In the genomic region with DNA sequence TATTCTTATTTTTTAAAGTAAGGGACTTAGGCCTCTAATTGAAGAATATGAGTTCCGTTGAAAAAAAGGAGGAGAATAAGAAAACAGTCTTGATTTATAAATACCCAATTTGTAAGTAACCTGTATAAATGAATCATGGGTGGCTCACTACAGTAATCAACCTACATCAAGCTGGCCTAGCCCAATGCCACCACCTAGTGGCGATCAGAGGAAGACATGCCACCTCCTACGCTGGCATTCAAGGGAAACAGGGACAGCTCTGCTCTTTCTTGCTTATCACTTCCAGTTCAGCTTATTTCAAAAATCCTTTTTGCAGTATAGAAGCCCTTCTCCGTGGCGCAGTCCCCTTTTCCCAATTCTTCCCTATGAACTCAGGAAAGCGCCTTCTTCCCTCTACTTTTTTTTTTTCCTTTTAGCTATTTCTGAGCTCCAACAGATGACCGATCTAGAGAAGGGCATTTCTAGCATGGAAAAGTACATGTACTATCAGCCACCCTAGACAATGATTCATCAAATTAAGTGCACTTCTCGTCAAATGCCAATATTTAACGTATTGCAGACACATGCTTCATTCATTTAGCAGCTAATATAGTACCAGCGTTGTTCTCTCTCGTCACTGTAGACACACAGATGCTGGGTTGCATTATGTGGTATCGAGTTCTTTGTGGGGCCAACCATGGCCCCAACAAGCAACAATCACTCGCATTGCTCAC, we compare ENCODE assay signal across 1 cellular context.
TF ChIP-seq lines count a peak whose summit lies in the region.

No MANE protein-coding gene starts in this region.

TF ChIP-seq in HepG2, 621 proteins besides CTCF, POLR2A, EP300 and RAD21 (continued from another document):
- TF ChIP-seq, protein P1, sequence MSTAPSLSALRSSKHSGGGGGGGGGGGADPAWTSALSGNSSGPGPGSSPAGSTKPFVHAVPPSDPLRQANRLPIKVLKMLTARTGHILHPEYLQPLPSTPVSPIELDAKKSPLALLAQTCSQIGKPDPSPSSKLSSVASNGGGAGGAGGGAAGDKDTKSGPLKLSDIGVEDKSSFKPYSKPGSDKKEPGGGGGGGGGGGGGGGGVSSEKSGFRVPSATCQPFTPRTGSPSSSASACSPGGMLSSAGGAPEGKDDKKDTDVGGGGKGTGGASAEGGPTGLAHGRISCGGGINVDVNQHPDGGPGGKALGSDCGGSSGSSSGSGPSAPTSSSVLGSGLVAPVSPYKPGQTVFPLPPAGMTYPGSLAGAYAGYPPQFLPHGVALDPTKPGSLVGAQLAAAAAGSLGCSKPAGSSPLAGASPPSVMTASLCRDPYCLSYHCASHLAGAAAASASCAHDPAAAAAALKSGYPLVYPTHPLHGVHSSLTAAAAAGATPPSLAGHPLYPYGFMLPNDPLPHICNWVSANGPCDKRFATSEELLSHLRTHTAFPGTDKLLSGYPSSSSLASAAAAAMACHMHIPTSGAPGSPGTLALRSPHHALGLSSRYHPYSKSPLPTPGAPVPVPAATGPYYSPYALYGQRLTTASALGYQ (CRISPR knock-in tag; IDR thresholded peaks at IDR 0.05), result no peak
- TF ChIP-seq ELF3 (CRISPR knock-in tag; IDR thresholded peaks at IDR 0.05), result peak; percentile 26; the same call in 1 of the 2 replicates
- TF ChIP-seq, protein P2, sequence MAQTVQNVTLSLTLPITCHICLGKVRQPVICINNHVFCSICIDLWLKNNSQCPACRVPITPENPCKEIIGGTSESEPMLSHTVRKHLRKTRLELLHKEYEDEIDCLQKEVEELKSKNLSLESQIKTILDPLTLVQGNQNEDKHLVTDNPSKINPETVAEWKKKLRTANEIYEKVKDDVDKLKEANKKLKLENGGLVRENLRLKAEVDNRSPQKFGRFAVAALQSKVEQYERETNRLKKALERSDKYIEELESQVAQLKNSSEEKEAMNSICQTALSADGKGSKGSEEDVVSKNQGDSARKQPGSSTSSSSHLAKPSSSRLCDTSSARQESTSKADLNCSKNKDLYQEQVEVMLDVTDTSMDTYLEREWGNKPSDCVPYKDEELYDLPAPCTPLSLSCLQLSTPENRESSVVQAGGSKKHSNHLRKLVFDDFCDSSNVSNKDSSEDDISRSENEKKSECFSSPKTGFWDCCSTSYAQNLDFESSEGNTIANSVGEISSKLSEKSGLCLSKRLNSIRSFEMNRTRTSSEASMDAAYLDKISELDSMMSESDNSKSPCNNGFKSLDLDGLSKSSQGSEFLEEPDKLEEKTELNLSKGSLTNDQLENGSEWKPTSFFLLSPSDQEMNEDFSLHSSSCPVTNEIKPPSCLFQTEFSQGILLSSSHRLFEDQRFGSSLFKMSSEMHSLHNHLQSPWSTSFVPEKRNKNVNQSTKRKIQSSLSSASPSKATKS (CRISPR knock-in tag; IDR thresholded peaks at IDR 0.05), result no peak
- no peak for TF ChIP-seq CBX5 (CRISPR knock-in tag; IDR thresholded peaks at IDR 0.05; ENCODE audit: borderline replicate concordance)
- TF ChIP-seq RFX5 (IDR thresholded peaks at IDR 0.05; ENCODE audit: low read depth, low read length), result no peak
- no peak for TF ChIP-seq HNRNPH1 (optimal IDR thresholded peaks at IDR 0.05; ENCODE audit: low read depth, low read length)
- TF ChIP-seq ZSCAN22 (CRISPR knock-in tag; IDR thresholded peaks at IDR 0.05), result no peak
- TF ChIP-seq ZSCAN12 (CRISPR knock-in tag; IDR thresholded peaks at IDR 0.05), result no peak
- TF ChIP-seq ZNF256 (CRISPR knock-in tag; conservative IDR thresholded peaks at IDR 0.05), result no peak
- peak; percentile 42 for TF ChIP-seq XRCC5 (optimal IDR thresholded peaks at IDR 0.05; ENCODE audit: low read length)
- no peak for TF ChIP-seq HHEX (CRISPR knock-in tag; IDR thresholded peaks at IDR 0.05)
- peak; percentile 63 for TF ChIP-seq TEAD3 (CRISPR knock-in tag; optimal IDR thresholded peaks at IDR 0.05; ENCODE audit: borderline replicate concordance)
- TF ChIP-seq KLF6 (CRISPR knock-in tag; IDR thresholded peaks at IDR 0.05), result no peak
- no peak for TF ChIP-seq ZNF264 (CRISPR knock-in tag; IDR thresholded peaks at IDR 0.05)
- TF ChIP-seq TP53 (CRISPR knock-in tag; conservative IDR thresholded peaks at IDR 0.05), result no peak
- no peak for TF ChIP-seq DNMT1 (CRISPR knock-in tag; IDR thresholded peaks at IDR 0.05)
- TF ChIP-seq RAD51 (IDR thresholded peaks at IDR 0.05; ENCODE audit: borderline replicate concordance), result no peak
- TF ChIP-seq ZNF383 (CRISPR knock-in tag; IDR thresholded peaks at IDR 0.05; ENCODE audit: borderline replicate concordance), result no peak
- TF ChIP-seq, protein P3, sequence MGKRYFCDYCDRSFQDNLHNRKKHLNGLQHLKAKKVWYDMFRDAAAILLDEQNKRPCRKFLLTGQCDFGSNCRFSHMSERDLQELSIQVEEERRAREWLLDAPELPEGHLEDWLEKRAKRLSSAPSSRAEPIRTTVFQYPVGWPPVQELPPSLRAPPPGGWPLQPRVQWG (CRISPR knock-in tag; IDR thresholded peaks at IDR 0.05; ENCODE audit: borderline replicate concordance, low read depth), result no peak
- TF ChIP-seq GATAD2A (CRISPR knock-in tag; IDR thresholded peaks at IDR 0.05), result 0 out of 2 replicates have a peak, but pooled peaks have one; percentile 24
- peak; percentile 73 for TF ChIP-seq SMC3 (IDR thresholded peaks at IDR 0.05; ENCODE audit: low read length)
- no peak for TF ChIP-seq ZBTB20 (CRISPR knock-in tag; IDR thresholded peaks at IDR 0.05; ENCODE audit: borderline replicate concordance, low read depth)
- TF ChIP-seq, protein P4, sequence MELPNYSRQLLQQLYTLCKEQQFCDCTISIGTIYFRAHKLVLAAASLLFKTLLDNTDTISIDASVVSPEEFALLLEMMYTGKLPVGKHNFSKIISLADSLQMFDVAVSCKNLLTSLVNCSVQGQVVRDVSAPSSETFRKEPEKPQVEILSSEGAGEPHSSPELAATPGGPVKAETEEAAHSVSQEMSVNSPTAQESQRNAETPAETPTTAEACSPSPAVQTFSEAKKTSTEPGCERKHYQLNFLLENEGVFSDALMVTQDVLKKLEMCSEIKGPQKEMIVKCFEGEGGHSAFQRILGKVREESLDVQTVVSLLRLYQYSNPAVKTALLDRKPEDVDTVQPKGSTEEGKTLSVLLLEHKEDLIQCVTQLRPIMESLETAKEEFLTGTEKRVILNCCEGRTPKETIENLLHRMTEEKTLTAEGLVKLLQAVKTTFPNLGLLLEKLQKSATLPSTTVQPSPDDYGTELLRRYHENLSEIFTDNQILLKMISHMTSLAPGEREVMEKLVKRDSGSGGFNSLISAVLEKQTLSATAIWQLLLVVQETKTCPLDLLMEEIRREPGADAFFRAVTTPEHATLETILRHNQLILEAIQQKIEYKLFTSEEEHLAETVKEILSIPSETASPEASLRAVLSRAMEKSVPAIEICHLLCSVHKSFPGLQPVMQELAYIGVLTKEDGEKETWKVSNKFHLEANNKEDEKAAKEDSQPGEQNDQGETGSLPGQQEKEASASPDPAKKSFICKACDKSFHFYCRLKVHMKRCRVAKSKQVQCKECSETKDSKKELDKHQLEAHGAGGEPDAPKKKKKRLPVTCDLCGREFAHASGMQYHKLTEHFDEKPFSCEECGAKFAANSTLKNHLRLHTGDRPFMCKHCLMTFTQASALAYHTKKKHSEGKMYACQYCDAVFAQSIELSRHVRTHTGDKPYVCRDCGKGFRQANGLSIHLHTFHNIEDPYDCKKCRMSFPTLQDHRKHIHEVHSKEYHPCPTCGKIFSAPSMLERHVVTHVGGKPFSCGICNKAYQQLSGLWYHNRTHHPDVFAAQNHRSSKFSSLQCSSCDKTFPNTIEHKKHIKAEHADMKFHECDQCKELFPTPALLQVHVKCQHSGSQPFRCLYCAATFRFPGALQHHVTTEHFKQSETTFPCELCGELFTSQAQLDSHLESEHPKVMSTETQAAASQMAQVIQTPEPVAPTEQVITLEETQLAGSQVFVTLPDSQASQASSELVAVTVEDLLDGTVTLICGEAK (IDR thresholded peaks at IDR 0.05), result no peak
- TF ChIP-seq, protein P4 (CRISPR knock-in tag; IDR thresholded peaks at IDR 0.05), result no peak
- TF ChIP-seq, protein P5, sequence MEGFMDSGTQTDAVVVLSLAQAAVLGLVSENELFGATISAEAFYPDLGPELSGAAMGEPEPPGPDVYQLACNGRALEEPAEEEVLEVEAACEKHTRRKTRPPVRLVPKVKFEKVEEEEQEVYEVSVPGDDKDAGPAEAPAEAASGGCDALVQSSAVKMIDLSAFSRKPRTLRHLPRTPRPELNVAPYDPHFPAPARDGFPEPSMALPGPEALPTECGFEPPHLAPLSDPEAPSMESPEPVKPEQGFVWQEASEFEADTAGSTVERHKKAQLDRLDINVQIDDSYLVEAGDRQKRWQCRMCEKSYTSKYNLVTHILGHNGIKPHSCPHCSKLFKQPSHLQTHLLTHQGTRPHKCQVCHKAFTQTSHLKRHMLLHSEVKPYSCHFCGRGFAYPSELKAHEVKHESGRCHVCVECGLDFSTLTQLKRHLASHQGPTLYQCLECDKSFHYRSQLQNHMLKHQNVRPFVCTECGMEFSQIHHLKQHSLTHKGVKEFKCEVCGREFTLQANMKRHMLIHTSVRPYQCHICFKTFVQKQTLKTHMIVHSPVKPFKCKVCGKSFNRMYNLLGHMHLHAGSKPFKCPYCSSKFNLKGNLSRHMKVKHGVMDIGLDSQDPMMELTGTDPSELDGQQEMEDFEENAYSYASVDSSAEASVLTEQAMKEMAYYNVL (CRISPR knock-in tag; IDR thresholded peaks at IDR 0.05; ENCODE audit: borderline replicate concordance), result no peak
- TF ChIP-seq ONECUT2 (CRISPR knock-in tag; IDR thresholded peaks at IDR 0.05), result no peak
- no peak for TF ChIP-seq HMGA1 (CRISPR knock-in tag; conservative IDR thresholded peaks at IDR 0.05)
- TF ChIP-seq, protein P6, sequence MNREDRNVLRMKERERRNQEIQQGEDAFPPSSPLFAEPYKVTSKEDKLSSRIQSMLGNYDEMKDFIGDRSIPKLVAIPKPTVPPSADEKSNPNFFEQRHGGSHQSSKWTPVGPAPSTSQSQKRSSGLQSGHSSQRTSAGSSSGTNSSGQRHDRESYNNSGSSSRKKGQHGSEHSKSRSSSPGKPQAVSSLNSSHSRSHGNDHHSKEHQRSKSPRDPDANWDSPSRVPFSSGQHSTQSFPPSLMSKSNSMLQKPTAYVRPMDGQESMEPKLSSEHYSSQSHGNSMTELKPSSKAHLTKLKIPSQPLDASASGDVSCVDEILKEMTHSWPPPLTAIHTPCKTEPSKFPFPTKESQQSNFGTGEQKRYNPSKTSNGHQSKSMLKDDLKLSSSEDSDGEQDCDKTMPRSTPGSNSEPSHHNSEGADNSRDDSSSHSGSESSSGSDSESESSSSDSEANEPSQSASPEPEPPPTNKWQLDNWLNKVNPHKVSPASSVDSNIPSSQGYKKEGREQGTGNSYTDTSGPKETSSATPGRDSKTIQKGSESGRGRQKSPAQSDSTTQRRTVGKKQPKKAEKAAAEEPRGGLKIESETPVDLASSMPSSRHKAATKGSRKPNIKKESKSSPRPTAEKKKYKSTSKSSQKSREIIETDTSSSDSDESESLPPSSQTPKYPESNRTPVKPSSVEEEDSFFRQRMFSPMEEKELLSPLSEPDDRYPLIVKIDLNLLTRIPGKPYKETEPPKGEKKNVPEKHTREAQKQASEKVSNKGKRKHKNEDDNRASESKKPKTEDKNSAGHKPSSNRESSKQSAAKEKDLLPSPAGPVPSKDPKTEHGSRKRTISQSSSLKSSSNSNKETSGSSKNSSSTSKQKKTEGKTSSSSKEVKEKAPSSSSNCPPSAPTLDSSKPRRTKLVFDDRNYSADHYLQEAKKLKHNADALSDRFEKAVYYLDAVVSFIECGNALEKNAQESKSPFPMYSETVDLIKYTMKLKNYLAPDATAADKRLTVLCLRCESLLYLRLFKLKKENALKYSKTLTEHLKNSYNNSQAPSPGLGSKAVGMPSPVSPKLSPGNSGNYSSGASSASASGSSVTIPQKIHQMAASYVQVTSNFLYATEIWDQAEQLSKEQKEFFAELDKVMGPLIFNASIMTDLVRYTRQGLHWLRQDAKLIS (CRISPR knock-in tag; IDR thresholded peaks at IDR 0.05), result no peak
- no peak for TF ChIP-seq THAP11 (CRISPR knock-in tag; IDR thresholded peaks at IDR 0.05)
- peak; percentile 19; the same call in 1 of the 2 replicates for TF ChIP-seq SAP130 (CRISPR knock-in tag; IDR thresholded peaks at IDR 0.05; ENCODE audit: low read depth)
- peak; percentile 20 for TF ChIP-seq ASH2L (IDR thresholded peaks at IDR 0.05; ENCODE audit: insufficient read length, low read depth, low read length)
